8 cellular contexts compared by ENCODE assay signal in the genomic region with DNA sequence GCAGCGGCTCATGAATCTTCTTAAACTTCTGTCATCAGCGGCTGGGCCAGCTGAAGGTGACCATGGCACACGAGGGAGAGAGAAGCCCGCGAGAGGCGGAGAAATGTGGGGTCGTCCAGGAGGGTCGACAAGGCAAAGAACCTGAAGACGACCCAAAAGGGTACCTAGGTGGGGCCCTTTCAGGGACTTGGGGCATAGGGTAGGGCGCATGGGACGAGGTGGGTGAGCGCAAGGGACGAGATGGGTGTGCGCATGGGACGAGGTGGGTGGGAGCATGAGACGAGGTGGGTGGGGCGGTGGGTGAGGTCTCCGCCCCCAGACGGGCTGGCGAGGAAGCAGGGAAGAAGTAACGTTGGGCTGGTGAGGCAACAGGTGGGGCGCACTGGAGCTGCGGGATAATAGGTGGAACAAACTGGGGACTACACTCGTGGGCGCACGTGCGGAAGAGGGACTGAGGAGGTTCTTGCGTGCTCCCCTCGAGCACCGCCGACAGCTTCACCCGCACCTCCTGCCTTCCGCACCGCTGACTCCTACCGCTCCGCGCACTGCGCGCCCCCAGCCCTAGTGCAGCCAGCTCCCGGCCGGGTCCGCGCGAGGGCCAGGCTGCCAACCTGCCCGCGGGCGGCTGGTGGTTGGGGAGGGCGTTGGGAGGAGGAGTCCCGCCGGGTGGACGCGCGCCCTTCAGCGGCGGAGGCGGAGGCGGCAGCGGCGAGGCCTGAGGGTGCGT.
A peak's percentile ranks its signal among the peaks of the same experiment; 100 is the strongest.
DNase-seq lines count a peak whose midpoint lies in the region; ATAC-seq lines count a peak whose summit lies in the region.

No MANE protein-coding gene starts in this region.

- H3K9me3 Mint-ChIP-seq in T-helper 1 cell treated with Interleukin-12 subunit alpha and Interleukin-12 subunit beta and Interleukin-4 antibody, amounts not matched to agents 30 μg/mL and 1 μg/mL, for 36 hours = no peaks in the 10 kb centered on the region
- no peaks in the 10 kb centered on the region for H3K9me3 Mint-ChIP-seq in central memory CD8-positive, alpha-beta T cell

- H3K4me1 Mint-ChIP-seq in T-helper 1 cell treated with Interleukin-12 subunit alpha and Interleukin-12 subunit beta and Interleukin-4 antibody, amounts not matched to agents 30 μg/mL and 1 μg/mL, for 36 hours (ENCODE audit: low read depth) = peaks cover 17% of the 10 kb centered on the region
- peaks cover 23% of the 10 kb centered on the region for H3K4me1 Mint-ChIP-seq in central memory CD8-positive, alpha-beta T cell

- H3K36me3 Mint-ChIP-seq in T-helper 1 cell treated with Interleukin-12 subunit alpha and Interleukin-12 subunit beta and Interleukin-4 antibody, amounts not matched to agents 30 μg/mL and 1 μg/mL, for 36 hours (ENCODE audit: low read depth) = peaks cover 2% of the 10 kb centered on the region
- peaks cover 2% of the 10 kb centered on the region for H3K36me3 Mint-ChIP-seq in central memory CD8-positive, alpha-beta T cell (ENCODE audit: insufficient read depth)

- H3K27me3 Mint-ChIP-seq in T-helper 1 cell treated with Interleukin-12 subunit alpha and Interleukin-12 subunit beta and Interleukin-4 antibody, amounts not matched to agents 30 μg/mL and 1 μg/mL, for 36 hours (ENCODE audit: low read depth) = peaks cover 62% of the 10 kb centered on the region
- peaks cover 66% of the 10 kb centered on the region for H3K27me3 Mint-ChIP-seq in central memory CD8-positive, alpha-beta T cell

- H3K27ac Mint-ChIP-seq in T-helper 1 cell treated with Interleukin-12 subunit alpha and Interleukin-12 subunit beta and Interleukin-4 antibody, amounts not matched to agents 30 μg/mL and 1 μg/mL, for 36 hours = no peak overlapping the region
- H3K27ac Mint-ChIP-seq in central memory CD8-positive, alpha-beta T cell (ENCODE audit: low read depth) = peak overlapping the region; percentile 30

- peak; percentile 73 for DNase-seq in activated effector memory CD4-positive, alpha-beta T cell treated with anti-CD3 and anti-CD28 coated beads, Interleukin-2, amount 50 U/mL, for 16 hours
- DNase-seq in activated effector memory CD4-positive, alpha-beta T cell treated with Interleukin-2 at 50 U/mL for 16 hours = no peak
- DNase-seq in NCI-H1105 treated with DMSO at 0.1 percent for 48 hours (lab: John Stamatoyannopoulos, UW) = peak; percentile 56
- DNase-seq in central memory CD8-positive, alpha-beta T cell (ENCODE audit: low spot score in 2 of 2) = no peak
- DNase-seq in kidney glomerular epithelial cell (lab: John Stamatoyannopoulos, UW) = peak; percentile 67
- DNase-seq in stimulated activated CD4-positive, alpha-beta T cell treated with anti-CD3 and anti-CD28 coated beads, Interleukin-2, amount 100 ng/mL, for 24 hours = peak; percentile 36 to 68

- H3K4me3 Mint-ChIP-seq in T-helper 1 cell treated with Interleukin-12 subunit alpha and Interleukin-12 subunit beta and Interleukin-4 antibody, amounts not matched to agents 30 μg/mL and 1 μg/mL, for 36 hours = peak overlapping the region; percentile 89
- peak overlapping the region; percentile 87 for H3K4me3 Mint-ChIP-seq in central memory CD8-positive, alpha-beta T cell

- peak; percentile 58 for ATAC-seq in HG02763 (IDR thresholded peaks at IDR 0.05; ENCODE audit: unreplicated experiment)
- ATAC-seq in central memory CD8-positive, alpha-beta T cell (replicated peaks; ENCODE audit: extremely low read depth, poor library complexity, severe bottlenecking) = peak; percentile 56

Comparison
In these comparisons a context has a peak if more than half of its experiments do, and no peak if none do; other contexts are left out.
1. DNase-seq: peak in activated effector memory CD4-positive, alpha-beta T cell treated with anti-CD3 and anti-CD28 coated beads, Interleukin-2, amount 50 U/mL, for 16 hours (single experiment), NCI-H1105 treated with DMSO at 0.1 percent for 48 hours (single experiment), kidney glomerular epithelial cell (single experiment) and stimulated activated CD4-positive, alpha-beta T cell treated with anti-CD3 and anti-CD28 coated beads, Interleukin-2, amount 100 ng/mL, for 24 hours (2 of 2); none in activated effector memory CD4-positive, alpha-beta T cell treated with Interleukin-2 at 50 U/mL for 16 hours (single experiment) and central memory CD8-positive, alpha-beta T cell (0 of 2).